In genomic region chr14:28461379-28461778, GRCh38 we compare ENCODE assay signal across 17 cellular contexts.
A peak's percentile ranks its signal among the peaks of the same experiment; 100 is the strongest.
DNase-seq lines count a peak whose midpoint lies in the region; ATAC-seq and TF ChIP-seq lines count a peak whose summit lies in the region.
"Had no signal": no experiment of that assay in that cellular context is flagged by ENCODE, and none has a peak within 500 bp of the region (broad histone marks: within the 10 kb centered on the region; RNA-seq: fewer than 3 reads in every experiment).

No MANE protein-coding gene starts in this region.

- no peaks in the 10 kb centered on the region for H3K79me2 ChIP-seq in neural progenitor cell (ENCODE audit: low read depth)

- peaks cover 12% of the 10 kb centered on the region for H3K9me3 Mint-ChIP-seq in neural progenitor cell

- H3K27ac ChIP-seq in RWPE2 (ENCODE audit: poor library complexity, severe bottlenecking) (no peak overlapping the region), neural progenitor cell (no peak overlapping the region)
- H3K27ac ChIP-seq: KMS-11 had no signal

- H3K4me1 ChIP-seq in RWPE2 (ENCODE audit: insufficient read depth, poor library complexity, severe bottlenecking) (peaks cover 3% of the 10 kb centered on the region), neural progenitor cell (no peaks in the 10 kb centered on the region)

- H3K9ac ChIP-seq in neural progenitor cell, result no peak overlapping the region
- H3K9ac ChIP-seq: KMS-11 had no signal

- no peaks in the 10 kb centered on the region for H3K27me3 Mint-ChIP-seq in neural progenitor cell (ENCODE audit: insufficient read depth, low read depth)
- H3K27me3 Mint-ChIP-seq: CD4-positive, CD25-positive, alpha-beta regulatory T cell had no signal

- DNase-seq in ELR (ENCODE audit: low read depth) (peak; percentile 3), RWPE2 (ENCODE audit: low spot score) (no peak), fibroblast of gingiva (ENCODE audit: low read depth) (peak; percentile 66), neural progenitor cell (ENCODE audit: low spot score) (no peak)
- DNase-seq: AML-193; CD4-positive, CD25-positive, alpha-beta regulatory T cell; GDM1; NCI-H1105 treated with DMSO at 0.1 percent for 48 hours; NCI-H1930; NCI-H2171 treated with DMSO at 0.1 percent for 48 hours; NCI-H510A; SIG-M5 had no signal

- no peak for TF ChIP-seq CTCF in RWPE2 (IDR thresholded peaks at IDR 0.05; ENCODE audit: poor library complexity, severe bottlenecking)
- TF ChIP-seq CTCF in neural progenitor cell (IDR thresholded peaks at IDR 0.05), result no peak

- no peaks in the 10 kb centered on the region for H3K36me3 ChIP-seq in RWPE2 (ENCODE audit: low read depth)
- no peaks in the 10 kb centered on the region for H3K36me3 ChIP-seq in neural progenitor cell

- no peak overlapping the region for H3K4me3 Mint-ChIP-seq in neural progenitor cell
- H3K4me3 Mint-ChIP-seq: CD4-positive, CD25-positive, alpha-beta regulatory T cell; GM23338 had no signal

- H3K27ac Mint-ChIP-seq in neural progenitor cell, result no peak overlapping the region
- H3K27ac Mint-ChIP-seq: CD4-positive, CD25-positive, alpha-beta regulatory T cell had no signal

- H3K4me3 ChIP-seq in RWPE2 (ENCODE audit: severe bottlenecking) (no peak overlapping the region), neural progenitor cell (no peak overlapping the region)
- H3K4me3 ChIP-seq: GM23338 had no signal

- peak; percentile 46 for ATAC-seq in RWPE2 (ENCODE audit: low read depth)
- ATAC-seq in GM21390 (IDR thresholded peaks at IDR 0.05; ENCODE audit: unreplicated experiment), result no peak
- no peak for ATAC-seq in HG03175 (IDR thresholded peaks at IDR 0.05; ENCODE audit: unreplicated experiment)
- no peak for ATAC-seq in GM21515 (IDR thresholded peaks at IDR 0.05; ENCODE audit: unreplicated experiment)
- ATAC-seq: GM23338 had no signal

- H3K36me3 Mint-ChIP-seq in neural progenitor cell, result no peaks in the 10 kb centered on the region
- H3K36me3 Mint-ChIP-seq: CD4-positive, CD25-positive, alpha-beta regulatory T cell had no signal

- H3K27me3 ChIP-seq in RWPE2 (ENCODE audit: insufficient read depth, poor library complexity, severe bottlenecking) (no peaks in the 10 kb centered on the region), neural progenitor cell (no peaks in the 10 kb centered on the region)

- no peaks in the 10 kb centered on the region for H3K4me1 Mint-ChIP-seq in neural progenitor cell
- H3K4me1 Mint-ChIP-seq: CD4-positive, CD25-positive, alpha-beta regulatory T cell; GM23338 had no signal

- no peaks in the 10 kb centered on the region for H4K20me1 ChIP-seq in neural progenitor cell (ENCODE audit: low read depth)

- H3K9me3 ChIP-seq in RWPE2 (ENCODE audit: severe bottlenecking) (no peaks in the 10 kb centered on the region), neural progenitor cell (ENCODE audit: low read depth) (peaks cover 5% of the 10 kb centered on the region)

- H2AFZ ChIP-seq in neural progenitor cell (replicated peaks), result peak overlapping the region; percentile 51
- H2AFZ ChIP-seq: GM23338 had no signal

- no peak overlapping the region for H3K4me2 ChIP-seq in neural progenitor cell
- H3K4me2 ChIP-seq: GM23338, KMS-11 had no signal

- no peaks in the 10 kb centered on the region for H3F3A ChIP-seq in neural progenitor cell (ENCODE audit: low read depth)

Comparison
In these comparisons a context has a peak if more than half of its experiments do, and no peak if none do; other contexts are left out.
1. DNase-seq: peak in ELR (single experiment) and fibroblast of gingiva (single experiment); none in RWPE2 (single experiment) and neural progenitor cell (single experiment).